Comparison of ENCODE assay signal across 13 cellular contexts in the genomic region with DNA sequence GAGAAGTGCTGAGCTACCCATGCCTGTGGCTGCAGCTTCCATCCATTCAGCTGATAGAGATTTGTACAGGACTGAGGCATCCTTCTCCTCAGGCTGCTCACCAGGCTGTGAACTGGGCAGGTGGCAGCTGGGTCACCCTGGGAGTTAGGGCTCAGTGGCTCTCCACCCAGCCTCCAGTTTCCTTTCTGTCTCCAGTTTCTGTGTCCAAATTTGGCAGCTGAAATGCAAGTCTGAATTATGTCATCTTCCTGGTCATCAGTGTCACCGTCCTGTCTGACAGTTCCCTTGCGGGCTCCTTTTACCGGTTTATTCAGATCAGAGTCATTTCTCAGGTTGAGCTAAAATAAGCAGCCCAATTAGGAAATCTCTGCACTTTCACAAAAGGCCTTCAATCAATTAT.
DNase-seq lines count a peak whose midpoint lies in the region; ATAC-seq and TF ChIP-seq lines count a peak whose summit lies in the region.
"Had no signal": no experiment of that assay in that cellular context is flagged by ENCODE, and none has a peak within 500 bp of the region (broad histone marks: within the 10 kb centered on the region; RNA-seq: fewer than 3 reads in every experiment).

No MANE protein-coding gene starts in this region.

- H3K36me3 ChIP-seq in tibial artery = peaks cover 0 to 4% (median 0%) of the 10 kb centered on the region in 3 donors

- intact Hi-C loops in tibial artery (cut with DNase I; ENCODE audit: low total_unique reads) = no loop called here

- ATAC-seq in GM19035 (IDR thresholded peaks at IDR 0.05; ENCODE audit: unreplicated experiment) (peak; percentile 79), GM21737 (IDR thresholded peaks at IDR 0.05; ENCODE audit: unreplicated experiment) (peak; percentile 72), HG03175 (IDR thresholded peaks at IDR 0.05; ENCODE audit: unreplicated experiment) (peak; percentile 93)
- ATAC-seq: Right ventricle myocardium inferior had no signal

- peak overlapping the region; percentile 48 to 60 for H3K27ac ChIP-seq in tibial artery

- H3K9me3 ChIP-seq in tibial artery = no peaks in the 10 kb centered on the region

- H3K27me3 ChIP-seq in tibial artery = no peaks in the 10 kb centered on the region

- DNase-seq in tibial artery = no peak
- no peak for DNase-seq in activated CD4-positive, alpha-beta T cell treated with anti-CD3 and anti-CD28 coated beads, Interleukin-2, amount 50 U/mL, for 1 hour
- DNase-seq in amygdala (lab: John Stamatoyannopoulos, UW) = no peak
- DNase-seq in AG08395 (ENCODE audit: low spot score) = no peak
- DNase-seq in mesenteric fat pad (ENCODE audit: low spot score) = no peak
- DNase-seq: Calu3, islet precursor cell, NCI-H526 treated with DMSO at 0.1 percent for 48 hours, retina had no signal

- TF ChIP-seq CTCF in tibial artery (IDR thresholded peaks at IDR 0.05) = no peak

- no peak overlapping the region for H3K4me3 ChIP-seq in tibial artery

- H3K4me1 ChIP-seq in tibial artery = peaks cover 0 to 41% (median 16%) of the 10 kb centered on the region in 4 donors
